In genomic region chr7:47502240-47502877, GRCh38 we compare ENCODE assay signal across 18 cellular contexts.
DNase-seq lines count a peak whose midpoint lies in the region; ATAC-seq and TF ChIP-seq lines count a peak whose summit lies in the region.
"Had no signal": no experiment of that assay in that cellular context is flagged by ENCODE, and none has a peak within 500 bp of the region (broad histone marks: within the 10 kb centered on the region; RNA-seq: fewer than 3 reads in every experiment).

No MANE protein-coding gene starts in this region.

- no peak overlapping the region for H2AFZ ChIP-seq in SK-N-SH (ENCODE audit: low read depth)

- H3K27ac ChIP-seq in SK-N-SH (ENCODE audit: low read depth in 2 of 2, low read length in 1 of 2) = peak overlapping the region; percentile 36 to 75; a peak in 3 of 4 replicates
- no peak overlapping the region for H3K27ac ChIP-seq in gastroesophageal sphincter

- POLR2A ChIA-PET in SK-N-SH (lab: Yijun Ruan, JAX) = no interaction called here

- CTCF ChIA-PET in SK-N-SH (lab: Yijun Ruan, JAX) = interaction anchor here (0.7 to 2.0 kb wide), 6 partner anchors 9 to 317 kb away, joined by 3 to 6 read pairs (median 4); no protein-coding TSS in a partner anchor

- TF ChIP-seq CTCF in SK-N-SH (IDR thresholded peaks at IDR 0.05) (no peak), gastroesophageal sphincter (IDR thresholded peaks at IDR 0.05) (no peak)

- peaks cover 10% of the 10 kb centered on the region for H3F3A ChIP-seq in SK-N-SH (replicated peaks; ENCODE audit: insufficient read depth)

- no peaks in the 10 kb centered on the region for H3K9me3 ChIP-seq in SK-N-SH
- no peaks in the 10 kb centered on the region for H3K9me3 ChIP-seq in gastroesophageal sphincter
- H3K9me3 ChIP-seq: MG63 had no signal

- H3K9me3 Mint-ChIP-seq in stimulated activated memory B cell treated with anti-CD40 and anti-IgM and Interleukin-4, amounts not matched to agents 10 μg/mL and 1 μg/mL and 100 μg/mL, for 72 hours = no peaks in the 10 kb centered on the region
- H3K9me3 Mint-ChIP-seq: activated CD4-positive, alpha-beta T cell treated with anti-CD3 and anti-CD28 coated beads, Interleukin-2, amount 10 ng/mL, durations not matched to agents 24 days and 14 days; CD8-positive, alpha-beta T cell; stimulated activated effector memory CD8-positive, alpha-beta T cell treated with anti-CD3 and anti-CD28 coated beads, Interleukin-12 subunit alpha, Interleukin-12 subunit beta, amount 100 ng/mL, for 72 hours had no signal

- peaks cover 18% of the 10 kb centered on the region; the same call in 1 of the 2 replicates for H3K79me2 ChIP-seq in SK-N-SH (ENCODE audit: insufficient read depth)

- no peak for TF ChIP-seq RAD21 in SK-N-SH (IDR thresholded peaks at IDR 0.05; ENCODE audit: low read length)

- H3K4me2 ChIP-seq in SK-N-SH = peak overlapping the region; percentile 65; the same call in 1 of the 2 replicates

- DNase-seq in ELF-1 (ENCODE audit: low read depth, low spot score) (peak; percentile 65), SK-N-SH (no peak), left colon (peak; percentile 76 to 81)
- DNase-seq: activated CD4-positive, alpha-beta T cell treated with anti-CD3 and anti-CD28 coated beads, Interleukin-2, amount 10 ng/mL, durations not matched to agents 24 days and 14 days; activated T-cell treated with anti-CD3 and anti-CD28 coated beads, Interleukin-2, amount 50 U/mL, for 48 hours; CD8-positive, alpha-beta T cell; effector memory CD4-positive, alpha-beta T cell; foreskin fibroblast; MG63; PC-3; stimulated activated CD4-positive, alpha-beta T cell treated with anti-CD3 and anti-CD28 coated beads, Interleukin-4, amount 100 ng/mL, for 24 hours; T-helper 2 cell had no signal

- no peaks in the 10 kb centered on the region for H3K27me3 Mint-ChIP-seq in stimulated activated memory B cell treated with anti-CD40 and anti-IgM and Interleukin-4, amounts not matched to agents 10 μg/mL and 1 μg/mL and 100 μg/mL, for 72 hours

- intact Hi-C loops in left colon (cut with DNase I, micrococcal nuclease) = no loop called here

- H3K9ac ChIP-seq in SK-N-SH = peak overlapping the region; percentile 51; the same call in 1 of the 2 replicates

- no peak for TF ChIP-seq EP300 in SK-N-SH (IDR thresholded peaks at IDR 0.05; ENCODE audit: borderline replicate concordance in 1 of 2, low read depth in 1 of 2, low read length in 1 of 2)
- TF ChIP-seq EP300 in gastroesophageal sphincter (IDR thresholded peaks at IDR 0.05) = no peak

- H3K4me1 Mint-ChIP-seq in stimulated activated memory B cell treated with anti-CD40 and anti-IgM and Interleukin-4, amounts not matched to agents 10 μg/mL and 1 μg/mL and 100 μg/mL, for 72 hours = peaks cover 51% of the 10 kb centered on the region
- H3K4me1 Mint-ChIP-seq: activated CD4-positive, alpha-beta T cell treated with anti-CD3 and anti-CD28 coated beads, Interleukin-2, amount 10 ng/mL, durations not matched to agents 24 days and 14 days; stimulated activated effector memory CD8-positive, alpha-beta T cell treated with anti-CD3 and anti-CD28 coated beads, Interleukin-12 subunit alpha, Interleukin-12 subunit beta, amount 100 ng/mL, for 72 hours had no signal

- H3K36me3 ChIP-seq in SK-N-SH (replicated peaks in 1 of 2; ENCODE audit: control insufficient read depth in 1 of 2, insufficient read depth in 2 of 2, low read length in 1 of 2) (peaks cover 9 to 38% of the 10 kb centered on the region in 2 experiments), gastroesophageal sphincter (no peaks in the 10 kb centered on the region)

- 80% methylated on average over 11 of the region's 12 CpGs for WGBS in SK-N-SH (ENCODE audit: low lambda C conversion rate)
- WGBS in gastroesophageal sphincter (ENCODE audit: low coverage in 1 of 2), 2 donors = 71 to 85% methylated on average over 6 to 8 of the region's 12 CpGs

- ATAC-seq in left colon (peak; percentile 73), GM18519 (IDR thresholded peaks at IDR 0.05; ENCODE audit: low FRiP score, unreplicated experiment) (no peak), gastroesophageal sphincter (no peak), HG03469 (IDR thresholded peaks at IDR 0.05; ENCODE audit: unreplicated experiment) (no peak)
- no peak for ATAC-seq in stimulated activated memory B cell treated with anti-CD40 and anti-IgM and Interleukin-4, amounts not matched to agents 10 μg/mL and 1 μg/mL and 100 μg/mL, for 72 hours
- ATAC-seq: CD8-positive, alpha-beta T cell; HCT116; PC-3 had no signal

- no peaks in the 10 kb centered on the region for H3K36me3 Mint-ChIP-seq in stimulated activated memory B cell treated with anti-CD40 and anti-IgM and Interleukin-4, amounts not matched to agents 10 μg/mL and 1 μg/mL and 100 μg/mL, for 72 hours
- H3K36me3 Mint-ChIP-seq: CD8-positive, alpha-beta T cell; stimulated activated effector memory CD8-positive, alpha-beta T cell treated with anti-CD3 and anti-CD28 coated beads, Interleukin-12 subunit alpha, Interleukin-12 subunit beta, amount 100 ng/mL, for 72 hours had no signal

- peak overlapping the region; percentile 58 for H3K27ac Mint-ChIP-seq in stimulated activated memory B cell treated with anti-CD40 and anti-IgM and Interleukin-4, amounts not matched to agents 10 μg/mL and 1 μg/mL and 100 μg/mL, for 72 hours
- H3K27ac Mint-ChIP-seq: activated CD4-positive, alpha-beta T cell treated with anti-CD3 and anti-CD28 coated beads, Interleukin-2, amount 10 ng/mL, durations not matched to agents 24 days and 14 days; CD8-positive, alpha-beta T cell; stimulated activated effector memory CD8-positive, alpha-beta T cell treated with anti-CD3 and anti-CD28 coated beads, Interleukin-12 subunit alpha, Interleukin-12 subunit beta, amount 100 ng/mL, for 72 hours had no signal

- H3K9me2 ChIP-seq in SK-N-SH = no peaks in the 10 kb centered on the region

- TF ChIP-seq POLR2A in gastroesophageal sphincter (IDR thresholded peaks at IDR 0.05) = no peak

- peaks cover 9% of the 10 kb centered on the region; the same call in 1 of the 2 replicates for H4K20me1 ChIP-seq in SK-N-SH (ENCODE audit: insufficient read depth)

- H3K4me1 ChIP-seq in SK-N-SH (ENCODE audit: control insufficient read depth in 1 of 2, insufficient read depth in 2 of 2, low read depth in 1 of 2, low read length in 1 of 2) (peaks cover 16 to 36% of the 10 kb centered on the region in 2 experiments), gastroesophageal sphincter (peaks cover 0 to 93% (median 28%) of the 10 kb centered on the region in 3 donors)

- H3K27me3 ChIP-seq in SK-N-SH (ENCODE audit: insufficient read depth) = no peaks in the 10 kb centered on the region
- H3K27me3 ChIP-seq in gastroesophageal sphincter = no peaks in the 10 kb centered on the region
- H3K27me3 ChIP-seq: MG63 had no signal

- no peak overlapping the region for H3K4me3 Mint-ChIP-seq in stimulated activated memory B cell treated with anti-CD40 and anti-IgM and Interleukin-4, amounts not matched to agents 10 μg/mL and 1 μg/mL and 100 μg/mL, for 72 hours
- H3K4me3 Mint-ChIP-seq: activated CD4-positive, alpha-beta T cell treated with anti-CD3 and anti-CD28 coated beads, Interleukin-2, amount 10 ng/mL, durations not matched to agents 24 days and 14 days; CD8-positive, alpha-beta T cell; stimulated activated effector memory CD8-positive, alpha-beta T cell treated with anti-CD3 and anti-CD28 coated beads, Interleukin-12 subunit alpha, Interleukin-12 subunit beta, amount 100 ng/mL, for 72 hours had no signal

- H3K4me3 ChIP-seq in SK-N-SH (ENCODE audit: low read depth in 2 of 2, low read length in 1 of 2) = no peak overlapping the region
- no peak overlapping the region for H3K4me3 ChIP-seq in gastroesophageal sphincter
- H3K4me3 ChIP-seq: MG63 had no signal

TF ChIP-seq in SK-N-SH, 30 proteins besides CTCF, POLR2A, EP300 and RAD21:
- TF ChIP-seq REST (IDR thresholded peaks at IDR 0.05; ENCODE audit: low read depth, low read length) (peak; percentile 84), EZH2phosphoT487 (IDR thresholded peaks at IDR 0.05; ENCODE audit: borderline replicate concordance, low read depth) (no peak)
TF ChIP-seq in SK-N-SH: peak in this region for 1.

Comparison
In these comparisons a context has a peak if more than half of its experiments do, and no peak if none do; other contexts are left out.
1. H3K27ac ChIP-seq: peak in SK-N-SH (2 of 2); none in gastroesophageal sphincter (0 of 4).